ENCODE assay signal across 23 cellular contexts in genomic region chr20:43583133-43583864, GRCh38. TPM values are rescaled to one million over a fixed set of nuclear protein-coding genes. Genes with fewer than 3 reads are reported as not detected.
A peak's percentile ranks its signal among the peaks of the same experiment; 100 is the strongest.
DNase-seq lines count a peak whose midpoint lies in the region; ATAC-seq and TF ChIP-seq lines count a peak whose summit lies in the region.
"Had no signal": no experiment of that assay in that cellular context is flagged by ENCODE, and none has a peak within 500 bp of the region (broad histone marks: within the 10 kb centered on the region; RNA-seq: fewer than 3 reads in every experiment).

No MANE protein-coding gene starts in this region.

- no peaks in the 10 kb centered on the region for H3K36me3 Mint-ChIP-seq in osteocyte (ENCODE audit: unreplicated experiment)

- intact Hi-C loops in PC-9 (cut with micrococcal nuclease; ENCODE audit: unreplicated experiment) (no loop called here), vagina (cut with DNase I) (no loop called here)

- CTCF ChIA-PET in PC-9 (lab: Charles Lee): no interaction called here

- no TSS peak for BruUV-seq in PC-9 (replicated peaks; lab: Mats Ljungman, UMichigan)

- no peak for TF ChIP-seq CTCF in HL-60 (IDR thresholded peaks at IDR 0.05; ENCODE audit: insufficient read depth, low read length)
- TF ChIP-seq CTCF in PC-9 (conservative IDR thresholded peaks at IDR 0.05): no peak
- TF ChIP-seq CTCF in coronary artery (IDR thresholded peaks at IDR 0.05): no peak
- no peak for TF ChIP-seq CTCF in osteocyte (IDR thresholded peaks at IDR 0.05)
- no peak for TF ChIP-seq CTCF in vagina (IDR thresholded peaks at IDR 0.05)

- H3K4me3 ChIP-seq in HL-60 (replicated peaks; ENCODE audit: insufficient read depth, low read length) (no peak overlapping the region), PC-9 (no peak overlapping the region), coronary artery (no peak overlapping the region), vagina (no peak overlapping the region)
- H3K4me3 ChIP-seq: heart left ventricle, lung, thyroid gland had no signal

- peaks cover 3% of the 10 kb centered on the region; the same call in 1 of the 2 replicates for H3F3A ChIP-seq in PC-9 (ENCODE audit: insufficient read depth, low read depth)

- ATAC-seq in GM21737 (IDR thresholded peaks at IDR 0.05; ENCODE audit: unreplicated experiment): no peak
- ATAC-seq: foreskin keratinocyte had no signal

- POLR2A ChIA-PET in PC-9 (lab: Charles Lee; ENCODE audit: unreplicated experiment): interaction anchor here (0.7 kb wide), 1 partner anchor 213 kb away, joined by 3 read pairs; no protein-coding TSS in a partner anchor

- H3K27ac Mint-ChIP-seq in osteocyte (ENCODE audit: unreplicated experiment): peak overlapping the region; percentile 69
- H3K27ac Mint-ChIP-seq: activated T-cell treated with anti-CD3 and anti-CD28 coated beads, Interleukin-2, amount 50 U/mL, for 24 hours had no signal

- H4K20me1 ChIP-seq in PC-9 (ENCODE audit: insufficient read depth): no peaks in the 10 kb centered on the region

- H3K4me3 Mint-ChIP-seq in osteocyte (ENCODE audit: unreplicated experiment): no peak overlapping the region
- H3K4me3 Mint-ChIP-seq: activated T-cell treated with anti-CD3 and anti-CD28 coated beads, Interleukin-2, amount 50 U/mL, for 24 hours had no signal

- H3K27me3 Mint-ChIP-seq in osteocyte (ENCODE audit: unreplicated experiment): peaks cover 3% of the 10 kb centered on the region
- H3K27me3 Mint-ChIP-seq: activated T-cell treated with anti-CD3 and anti-CD28 coated beads, Interleukin-2, amount 50 U/mL, for 24 hours; progenitor cell of endocrine pancreas had no signal

- no peak overlapping the region for H2AFZ ChIP-seq in PC-9

- peak overlapping the region; percentile 85 for H3K27ac ChIP-seq in HL-60 (replicated peaks)
- no peak overlapping the region for H3K27ac ChIP-seq in PC-9
- peak overlapping the region; percentile 38 to 75 for H3K27ac ChIP-seq in coronary artery
- H3K27ac ChIP-seq in vagina: no peak overlapping the region
- H3K27ac ChIP-seq: foreskin keratinocyte, heart left ventricle, thyroid gland, VCaP had no signal

- no peaks in the 10 kb centered on the region for H3K36me3 ChIP-seq in PC-9 (ENCODE audit: low read depth)
- H3K36me3 ChIP-seq in vagina: no peaks in the 10 kb centered on the region
- H3K36me3 ChIP-seq: heart left ventricle, thyroid gland had no signal

- H3K4me1 ChIP-seq in PC-9 (replicated peaks; ENCODE audit: insufficient read depth): peaks cover 32% of the 10 kb centered on the region
- H3K4me1 ChIP-seq in vagina: no peaks in the 10 kb centered on the region
- H3K4me1 ChIP-seq: foreskin keratinocyte had no signal

- no peaks in the 10 kb centered on the region for H3K27me3 ChIP-seq in HL-60 (ENCODE audit: insufficient read depth, poor library complexity, severe bottlenecking)
- H3K27me3 ChIP-seq in PC-9 (ENCODE audit: insufficient read depth, low read depth): no peaks in the 10 kb centered on the region
- no peaks in the 10 kb centered on the region for H3K27me3 ChIP-seq in vagina
- H3K27me3 ChIP-seq: foreskin keratinocyte, heart left ventricle, thyroid gland had no signal

- H3K9me3 Mint-ChIP-seq in osteocyte (ENCODE audit: unreplicated experiment): no peaks in the 10 kb centered on the region
- H3K9me3 Mint-ChIP-seq: activated T-cell treated with anti-CD3 and anti-CD28 coated beads, Interleukin-2, amount 50 U/mL, for 24 hours had no signal

- no peaks in the 10 kb centered on the region for H3K9me3 ChIP-seq in PC-9 (ENCODE audit: insufficient read depth, low read depth)
- H3K9me3 ChIP-seq in vagina: no peaks in the 10 kb centered on the region
- H3K9me3 ChIP-seq: heart left ventricle, thyroid gland had no signal

- no peaks in the 10 kb centered on the region for H3K9me2 ChIP-seq in PC-9 (ENCODE audit: insufficient read depth)

- H3K4me1 Mint-ChIP-seq in osteocyte (ENCODE audit: unreplicated experiment): peaks cover 26% of the 10 kb centered on the region

- no peaks in the 10 kb centered on the region for H3K79me2 ChIP-seq in PC-9 (ENCODE audit: low read depth)

- 0 out of 2 replicates have a peak overlapping the region, but pooled peaks have one; percentile 5 for H3K4me2 ChIP-seq in PC-9

- no peak for TF ChIP-seq POLR2A in vagina (IDR thresholded peaks at IDR 0.05)

- DNase-seq in HL-60 (ENCODE audit: low read depth in 1 of 2, low spot score in 1 of 2): no peak
- DNase-seq in PC-9: no peak
- DNase-seq in coronary artery (ENCODE audit: low spot score): no peak
- no peak for DNase-seq in osteocyte (ENCODE audit: extremely low spot score, unreplicated experiment)
- DNase-seq in UCSD-AML1 (lab: John Stamatoyannopoulos, UW; ENCODE audit: unreplicated experiment): no peak
- no peak for DNase-seq in stimulated activated CD4-positive, alpha-beta T cell treated with anti-CD3 and anti-CD28 coated beads, Interleukin-12 subunit alpha, Interleukin-12 subunit beta, amount 100 ng/mL, for 4 hours
- no peak for DNase-seq in vagina (ENCODE audit: extremely low spot score in 2 of 2)
- DNase-seq: activated CD4-positive, alpha-beta T cell treated with anti-CD3 and anti-CD28 coated beads for 48 hours; activated gamma-delta T cell treated with Interleukin-2 at 50 U/mL for 16 hours; activated T-cell treated with anti-CD3 and anti-CD28 coated beads, Interleukin-2, amount 50 U/mL, for 24 hours; cortex of kidney; KG1; NCI-H1417 treated with DMSO at 0.1 percent for 48 hours; NCI-H2081; NCI-H774; stimulated activated naive CD4-positive, alpha-beta T cell had no signal

RNA-seq across cellular contexts. Expression of gene IFT52, which starts 7.4 kb away (rescaled TPM):
- total RNA-seq in PC-9 (2021) (43.2 and 46.4 TPM in 2 replicates), osteocyte (50.4 and 55.3 TPM in 2 replicates), vagina (28.0 TPM)

RNA-seq across cellular contexts. Expression of gene SGK2, which starts 24.5 kb away (rescaled TPM):
- total RNA-seq in PC-9 (2021) (3.1 and 3.7 TPM in 2 replicates), osteocyte (0.52 and 2.5 TPM in 2 replicates), vagina (5.4 TPM)

Comparison
In these comparisons a context has a peak if more than half of its experiments do, and no peak if none do; other contexts are left out.
1. H3K27ac ChIP-seq: peak in HL-60 (single experiment) and coronary artery (2 of 2); none in PC-9 (single experiment) and vagina (single experiment).